8 cellular contexts compared by ENCODE assay signal in the genomic region with DNA sequence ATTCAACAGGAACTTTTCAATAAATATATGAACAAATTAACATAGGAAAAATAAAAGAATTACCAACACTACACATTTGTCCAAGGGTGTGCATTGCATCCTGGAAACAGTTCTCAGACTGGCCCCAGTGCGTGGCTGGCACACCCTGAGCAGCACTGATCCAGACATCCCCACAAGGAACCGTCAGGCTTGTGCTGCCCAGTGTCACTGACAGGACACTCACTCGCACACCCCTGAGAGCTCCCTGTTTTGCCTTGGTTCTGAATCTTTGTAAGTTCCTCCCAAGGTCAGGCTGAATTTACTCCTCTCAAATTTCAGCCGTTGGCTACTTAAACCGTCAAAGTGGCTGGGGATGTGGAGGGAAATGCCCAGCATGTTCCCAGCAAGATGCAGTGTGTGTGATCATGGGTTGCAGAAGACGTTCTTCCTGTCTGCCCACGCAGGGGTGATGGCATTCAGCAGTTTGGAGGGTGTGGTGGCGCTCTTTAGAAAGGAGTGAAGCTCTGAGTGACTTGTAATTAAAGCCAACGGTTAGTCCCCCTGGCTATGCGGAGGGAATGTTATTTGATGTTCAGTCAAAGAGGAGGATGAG.
DNase-seq lines count a peak whose midpoint lies in the region; ATAC-seq lines count a peak whose summit lies in the region.

No MANE protein-coding gene starts in this region.

- DNase-seq in NCI-H2196 (lab: John Stamatoyannopoulos, UW; ENCODE audit: unreplicated experiment): peak; percentile 10
- no peak for DNase-seq in NCI-H2196 treated with DMSO at 0.1 percent for 48 hours (lab: John Stamatoyannopoulos, UW; ENCODE audit: unreplicated experiment)
- DNase-seq in T follicular helper cell (ENCODE audit: low read depth): peak; percentile 52
- peak; percentile 94 for DNase-seq in amniotic epithelial cell (ENCODE audit: low read depth)
- peak; percentile 76 for DNase-seq in stimulated activated CD4-positive, alpha-beta T cell treated with anti-CD3 and anti-CD28 coated beads, Interleukin-4, amount 100 ng/mL, for 1 hour

- no peaks in the 10 kb centered on the region for H3K27me3 ChIP-seq in layer of hippocampus (ENCODE audit: control insufficient read depth, insufficient read depth, low read length)

- H3K27ac ChIP-seq in layer of hippocampus (ENCODE audit: low read depth, low read length): peak overlapping the region; percentile 94

- ATAC-seq in HG03139 (IDR thresholded peaks at IDR 0.05; ENCODE audit: unreplicated experiment) (no peak), GM21737 (IDR thresholded peaks at IDR 0.05; ENCODE audit: unreplicated experiment) (no peak)
